2 cellular contexts compared by ENCODE assay signal in the genomic region with DNA sequence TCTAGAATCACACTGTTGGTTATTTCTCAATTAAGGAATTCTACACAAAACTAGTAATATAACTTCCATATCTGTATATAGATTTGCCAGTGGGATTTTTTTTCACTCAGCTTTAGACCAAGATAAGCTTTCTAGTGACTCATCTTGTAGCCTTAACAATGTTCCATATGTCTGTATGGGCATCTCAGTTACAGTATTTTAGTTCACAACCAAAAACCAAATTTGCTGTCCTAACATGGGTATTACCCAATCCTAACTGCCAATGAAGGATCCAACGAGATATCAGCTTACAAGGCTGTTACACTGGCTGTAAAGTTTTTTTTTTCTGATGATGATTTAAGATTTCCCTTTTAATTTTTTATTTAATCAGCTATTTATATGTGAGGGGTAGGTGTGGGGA.
TF ChIP-seq lines count a peak whose summit lies in the region.

No MANE protein-coding gene starts in this region.

TF ChIP-seq in IMR-90, 13 proteins besides CTCF, POLR2A, EP300 and RAD21:
- TF ChIP-seq MAZ (IDR thresholded peaks at IDR 0.05; ENCODE audit: borderline replicate concordance, low read depth, low read length) (no peak), CEBPB (IDR thresholded peaks at IDR 0.05; ENCODE audit: low read depth, low read length) (peak; percentile 78)

TF ChIP-seq in endothelial cell of umbilical vein, 7 proteins besides CTCF, POLR2A, EP300 and RAD21:
- TF ChIP-seq GATA2 (IDR thresholded peaks at IDR 0.05; ENCODE audit: insufficient read depth, insufficient read length, low read depth, low read length) (no peak), FOS (IDR thresholded peaks at IDR 0.05; ENCODE audit: borderline replicate concordance, insufficient read depth, low read length) (peak; percentile 44)
